1 cellular context compared by ENCODE assay signal in genomic region chr6:89637960-89638319, GRCh38.
TF ChIP-seq lines count a peak whose summit lies in the region.

No MANE protein-coding gene starts in this region.

TF ChIP-seq in GM12878, 131 proteins besides CTCF, POLR2A, EP300 and RAD21 (continued from another document):
- TF ChIP-seq SKIL (IDR thresholded peaks at IDR 0.05; ENCODE audit: low read depth, poor library complexity, severe bottlenecking) (peak; percentile 44), BCL11A (IDR thresholded peaks at IDR 0.05; ENCODE audit: low read depth, low read length) (no peak), KLF5 (IDR thresholded peaks at IDR 0.05; ENCODE audit: partially characterized antibody) (no peak)
TF ChIP-seq in GM12878: peak in this region for 2.
